8 cellular contexts compared by ENCODE assay signal in the genomic region with DNA sequence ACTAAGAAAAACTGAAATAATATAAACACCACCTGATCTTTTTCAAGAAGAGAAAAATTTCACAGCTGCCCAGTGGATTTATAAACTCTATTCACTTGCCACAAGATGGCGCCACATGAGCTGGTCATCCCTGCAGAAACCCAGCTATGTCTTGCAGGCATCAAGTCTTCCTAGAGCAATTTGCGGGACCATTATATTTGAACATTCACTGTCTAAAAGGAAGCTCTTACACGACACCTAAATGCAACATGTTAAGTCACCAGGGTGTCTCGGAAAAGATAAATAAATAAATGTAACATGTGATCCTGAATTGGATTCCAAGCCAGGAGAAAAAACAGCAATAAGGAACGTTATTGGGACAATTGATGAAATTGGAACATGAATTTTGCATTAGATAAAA. TPM values are rescaled to one million over a fixed set of nuclear protein-coding genes. Genes with fewer than 3 reads are reported as not detected.
DNase-seq lines count a peak whose midpoint lies in the region; ATAC-seq, FAIRE-seq and TF ChIP-seq lines count a peak whose summit lies in the region.

No MANE protein-coding gene starts in this region.

- H3K4me3 ChIP-seq in colonic mucosa (no peak overlapping the region), lower lobe of right lung (no peak overlapping the region)

- no peak overlapping the region for H3K27ac ChIP-seq in colonic mucosa
- no peak overlapping the region for H3K27ac ChIP-seq in lower lobe of right lung

- DNase-seq in AG08396 (ENCODE audit: low spot score) (peak; percentile 86), H54 (ENCODE audit: insufficient read length, low spot score) (peak; percentile 84), NCI-H524 (lab: John Stamatoyannopoulos, UW) (peak; percentile 75 to 90), colonic mucosa (peak; percentile 80), lower lobe of right lung (peak; percentile 62)
- DNase-seq in activated CD4-positive, alpha-beta T cell treated with anti-CD3 and anti-CD28 coated beads for 4 hours = peak; percentile 73 to 77
- DNase-seq in stimulated activated CD8-positive, alpha-beta memory T cell treated with anti-CD3 and anti-CD28 coated beads, Interleukin-12 subunit alpha, Interleukin-12 subunit beta, amount 100 ng/mL, for 24 hours (ENCODE audit: extremely low read depth) = peak; percentile 27

- no peaks in the 10 kb centered on the region for H3K27me3 ChIP-seq in colonic mucosa
- no peaks in the 10 kb centered on the region for H3K27me3 ChIP-seq in lower lobe of right lung (ENCODE audit: low read depth)

- H3K36me3 ChIP-seq in colonic mucosa (no peaks in the 10 kb centered on the region), lower lobe of right lung (no peaks in the 10 kb centered on the region)

- H3K9me3 ChIP-seq in colonic mucosa (no peaks in the 10 kb centered on the region), lower lobe of right lung (no peaks in the 10 kb centered on the region)

- FAIRE-seq in H54 (lab: Jason Lieb, UNC) = peak; percentile 50

- no peak overlapping the region for H3K9ac ChIP-seq in colonic mucosa (ENCODE audit: low read depth in 2 of 2, low read length in 2 of 2)

- intact Hi-C loops in colonic mucosa (cut with DNase I) (loop anchor here (10.0 kb wide), 2 partner anchors 159 to 219 kb away; partner anchors contain the start of genes BLVRB and SPTBN4), lower lobe of right lung (cut with DNase I) (no loop called here)

- TF ChIP-seq POLR2A in H54 (IDR thresholded peaks at IDR 0.05; ENCODE audit: low read depth, low read length) = no peak

- H3K4me1 ChIP-seq in colonic mucosa (no peaks in the 10 kb centered on the region), lower lobe of right lung (no peaks in the 10 kb centered on the region)

- TF ChIP-seq CTCF in colonic mucosa (IDR thresholded peaks at IDR 0.05) (peak; percentile 69), lower lobe of right lung (IDR thresholded peaks at IDR 0.05) (peak; percentile 72)

- ATAC-seq in lower lobe of right lung (peak; percentile 79 to 85), GM18858 (IDR thresholded peaks at IDR 0.05; ENCODE audit: unreplicated experiment) (no peak)

RNA-seq across cellular contexts. Expression of gene AKT2, which starts 20.3 kb away (rescaled TPM):
- 100 to 1,000 TPM in 1 of 2 donors, 10 to 100 TPM in 1; 95.4 to 119 TPM for total RNA-seq in colonic mucosa
- total RNA-seq in lower lobe of right lung = 102 TPM

RNA-seq across cellular contexts. Expression of gene C19orf47, which starts 42.8 kb away (rescaled TPM):
- total RNA-seq in colonic mucosa = 10 to 100 TPM in 1 of 2 donors, 1 to 10 TPM in 1; 9.2 to 14.9 TPM
- total RNA-seq in lower lobe of right lung = 15.7 TPM

RNA-seq across cellular contexts. Expression of gene PLD3, which starts 43.1 kb away (rescaled TPM):
- total RNA-seq in colonic mucosa = 100 to 1,000 TPM in 1 of 2 donors, 10 to 100 TPM in 1; 82.3 to 138 TPM
- 355 TPM for total RNA-seq in lower lobe of right lung

Comparison
In these comparisons a context has a peak if more than half of its experiments do, and no peak if none do; other contexts are left out.
1. DNase-seq: peak in every context shown above with its lines; median percentile 86 in AG08396; 84 in H54; 82 in NCI-H524; 80 in colonic mucosa; 75 in activated CD4-positive, alpha-beta T cell treated with anti-CD3 and anti-CD28 coated beads for 4 hours; 62 in lower lobe of right lung; 27 in stimulated activated CD8-positive, alpha-beta memory T cell treated with anti-CD3 and anti-CD28 coated beads, Interleukin-12 subunit alpha, Interleukin-12 subunit beta, amount 100 ng/mL, for 24 hours.